Comparison of ENCODE assay signal across 18 cellular contexts in the genomic region with DNA sequence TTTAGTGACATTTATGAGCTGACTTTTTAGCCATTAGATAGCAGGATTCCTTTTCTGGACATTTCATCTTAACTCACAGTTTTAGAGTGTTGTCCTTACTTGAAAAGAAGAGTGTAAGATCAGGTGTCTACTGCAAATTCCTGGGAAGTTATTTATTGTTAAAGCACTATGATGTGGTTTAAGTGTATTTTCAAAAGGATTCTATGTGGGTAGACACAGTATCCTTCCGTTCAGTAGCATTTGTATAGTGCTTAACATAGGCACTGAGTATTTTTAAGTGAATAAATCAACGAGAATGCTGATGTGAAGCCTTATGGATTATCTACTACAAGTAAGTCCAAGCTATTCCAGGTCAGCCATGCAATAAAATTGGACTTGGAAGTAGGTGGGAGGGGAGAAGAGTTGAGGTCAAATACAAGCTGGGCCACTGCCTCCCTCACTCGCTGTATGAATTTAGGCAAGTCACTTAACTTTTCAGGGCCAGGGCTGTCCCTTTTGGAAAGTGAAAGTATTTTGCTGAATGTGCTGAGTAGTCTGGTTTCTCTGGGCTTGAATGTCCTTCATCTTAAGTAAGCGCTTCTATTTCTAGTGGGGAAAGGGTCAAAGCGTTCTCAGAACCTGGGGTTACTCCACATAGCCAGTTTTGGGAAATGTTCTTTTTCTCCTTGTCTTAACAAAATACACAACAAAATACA. TPM values are rescaled to one million over a fixed set of nuclear protein-coding genes. Genes with fewer than 3 reads are reported as not detected.
DNase-seq lines count a peak whose midpoint lies in the region; ATAC-seq, FAIRE-seq and TF ChIP-seq lines count a peak whose summit lies in the region.
"Had no signal": no experiment of that assay in that cellular context is flagged by ENCODE, and none has a peak within 500 bp of the region (broad histone marks: within the 10 kb centered on the region; RNA-seq: fewer than 3 reads in every experiment).

No MANE protein-coding gene starts in this region.

- H3K9me2 ChIP-seq in Loucy (replicated peaks; ENCODE audit: low read depth, low read length), result no peaks in the 10 kb centered on the region

- no peak overlapping the region for H3K9ac ChIP-seq in Loucy (ENCODE audit: low read depth, low read length, poor library complexity, severe bottlenecking)
- H3K9ac ChIP-seq in GM12878 (ENCODE audit: control insufficient read depth, insufficient read depth, low read length), result no peak overlapping the region

- DNase-seq in GM12878 (ENCODE audit: low read depth, low spot score), result no peak
- DNase-seq in left lung, result no peak
- no peak for DNase-seq in tibial nerve (ENCODE audit: low spot score in 2 of 2)
- no peak for DNase-seq in NCI-H226
- DNase-seq in H4 (ENCODE audit: low spot score), result no peak
- DNase-seq: activated CD4-positive, alpha-beta T cell treated with anti-CD3 and anti-CD28 coated beads, Interleukin-2, amount 50 U/mL, for 4 hours; anterior cingulate cortex; GDM1; GOT3; NCI-H1694; NCI-H524; retina; stimulated activated CD4-positive, alpha-beta T cell treated with anti-CD3 and anti-CD28 coated beads, Interleukin-4, amount 100 ng/mL, for 24 hours; T-helper 9 cell had no signal

- TF ChIP-seq RAD21 in GM12878 (IDR thresholded peaks at IDR 0.05; ENCODE audit: insufficient read depth, low read depth, low read length), result no peak

- H3K36me3 ChIP-seq in Loucy (ENCODE audit: insufficient read depth, low read length) (no peaks in the 10 kb centered on the region), GM12878 (ENCODE audit: control insufficient read depth in 2 of 2, insufficient read depth in 2 of 2, low read length in 1 of 2) (no peaks in the 10 kb centered on the region), left lung (no peaks in the 10 kb centered on the region), tibial nerve (no peaks in the 10 kb centered on the region)

- TF ChIP-seq CTCF in Loucy (conservative IDR thresholded peaks at IDR 0.05; ENCODE audit: low read length) (no peak), GM12878 (IDR thresholded peaks at IDR 0.05 in 2 of 3, conservative IDR thresholded peaks at IDR 0.05 in 1 of 3; ENCODE audit: control insufficient read depth in 2 of 3, extremely low read depth in 1 of 3, insufficient read depth in 1 of 3, low read depth in 3 of 3, low read length in 3 of 3) (no peak), left lung (IDR thresholded peaks at IDR 0.05) (no peak), tibial nerve (IDR thresholded peaks at IDR 0.05) (no peak)

- H2AFZ ChIP-seq in Loucy (ENCODE audit: low read length) (peak overlapping the region; percentile 50), GM12878 (ENCODE audit: control insufficient read depth, low read depth, low read length) (no peak overlapping the region)

- RAD21 ChIA-PET in GM12878 (lab: Charles Lee; ENCODE audit: unreplicated experiment), result interaction anchor here (1.5 kb wide), 1 partner anchor 24 kb away, joined by 3 read pairs; no protein-coding TSS in a partner anchor

- TF ChIP-seq EP300 in GM12878 (IDR thresholded peaks at IDR 0.05; ENCODE audit: borderline replicate concordance in 1 of 2, control insufficient read depth in 1 of 2, low read depth in 2 of 2, low read length in 2 of 2) (no peak), tibial nerve (IDR thresholded peaks at IDR 0.05) (no peak)

- in situ Hi-C loops in GM12878 (cut with MboI), result no loop called here

- CTCF ChIA-PET in GM12878 (lab: Yijun Ruan, JAX), result interaction anchor here (1.0 to 1.6 kb wide), 2 partner anchors 16 to 19 kb away, joined by 3 to 5 read pairs; no protein-coding TSS in a partner anchor

- peak overlapping the region; percentile 21 for H3K4me2 ChIP-seq in Loucy (ENCODE audit: low read depth, low read length, poor library complexity, severe bottlenecking)
- 0 out of 2 replicates have a peak overlapping the region, but pooled peaks have one; percentile 25 for H3K4me2 ChIP-seq in GM12878 (ENCODE audit: control insufficient read depth, insufficient read depth)

- BruUV-seq in GM12878 (replicated peaks; lab: Mats Ljungman, UMichigan), result no TSS peak

- 42% methylated on average over 5 of the region's 5 CpGs for WGBS in GM12878 (ENCODE audit: insufficient coverage, insufficient replicate concordance, low lambda C conversion rate, missing lambda C conversion rate)
- WGBS in tibial nerve, 2 donors, result 54 to 64% methylated on average over 5 of the region's 5 CpGs

- H3F3A ChIP-seq in Loucy (ENCODE audit: low read depth), result no peaks in the 10 kb centered on the region

- peak overlapping the region; percentile 7 for H3K4me3 ChIP-seq in Loucy (ENCODE audit: low read length, poor library complexity, severe bottlenecking)
- H3K4me3 ChIP-seq in GM12878, result no peak overlapping the region
- H3K4me3 ChIP-seq in left lung, result no peak overlapping the region
- peak overlapping the region in 2 of 4 donors; percentile 25 for H3K4me3 ChIP-seq in tibial nerve

- no peaks in the 10 kb centered on the region for H3K27me3 ChIP-seq in Loucy (ENCODE audit: insufficient read depth, low read length, poor library complexity, severe bottlenecking)
- no peaks in the 10 kb centered on the region; a peak in 2 of 4 replicates for H3K27me3 ChIP-seq in GM12878 (replicated peaks in 1 of 2; ENCODE audit: control insufficient read depth in 2 of 2, insufficient read depth in 2 of 2, low read length in 1 of 2)
- no peaks in the 10 kb centered on the region for H3K27me3 ChIP-seq in left lung
- no peaks in the 10 kb centered on the region for H3K27me3 ChIP-seq in tibial nerve

- H4K20me1 ChIP-seq in Loucy (ENCODE audit: insufficient read depth, low read length, poor library complexity, severe bottlenecking), result no peaks in the 10 kb centered on the region
- no peaks in the 10 kb centered on the region for H4K20me1 ChIP-seq in GM12878 (ENCODE audit: control insufficient read depth, insufficient read depth)

- H3K79me2 ChIP-seq in Loucy (ENCODE audit: insufficient read depth, low read length) (no peaks in the 10 kb centered on the region), GM12878 (ENCODE audit: control insufficient read depth, insufficient read depth, low read length) (no peaks in the 10 kb centered on the region)

- intact Hi-C loops in GM12878 (cut with micrococcal nuclease; ENCODE audit: unreplicated experiment), result no loop called here
- intact Hi-C loops in left lung (cut with DNase I), result no loop called here

- H3K9me3 ChIP-seq in Loucy (ENCODE audit: insufficient read depth, low read depth, low read length), result no peaks in the 10 kb centered on the region
- H3K9me3 ChIP-seq in GM12878 (replicated peaks; ENCODE audit: control insufficient read depth, insufficient read depth, low read length), result no peaks in the 10 kb centered on the region
- no peaks in the 10 kb centered on the region for H3K9me3 ChIP-seq in left lung
- no peaks in the 10 kb centered on the region for H3K9me3 ChIP-seq in tibial nerve

- no peak overlapping the region for H3K27ac ChIP-seq in GM12878 (ENCODE audit: control insufficient read depth, insufficient read depth)
- H3K27ac ChIP-seq in left lung, result no peak overlapping the region
- H3K27ac ChIP-seq in tibial nerve, result peak overlapping the region; percentile 10 to 85 (median 54)

- TF ChIP-seq POLR2A in GM12878 (IDR thresholded peaks at IDR 0.05; ENCODE audit: low read depth, low read length) (no peak), tibial nerve (IDR thresholded peaks at IDR 0.05) (no peak)

- H3K4me1 ChIP-seq in Loucy (ENCODE audit: insufficient read depth, low read length, poor library complexity, severe bottlenecking), result no peaks in the 10 kb centered on the region
- no peaks in the 10 kb centered on the region for H3K4me1 ChIP-seq in GM12878 (ENCODE audit: control insufficient read depth, insufficient read depth, low read length)
- H3K4me1 ChIP-seq in left lung, result no peaks in the 10 kb centered on the region
- H3K4me1 ChIP-seq in tibial nerve, result peaks cover 0 to 25% (median 7%) of the 10 kb centered on the region in 4 donors

- FAIRE-seq in GM12878 (lab: Jason Lieb, UNC), result no peak
- FAIRE-seq: frontal cortex had no signal

- POLR2A ChIA-PET in GM12878 (lab: Charles Lee), result no interaction called here

- SMC1A ChIA-PET in GM12878 (lab: Charles Lee; ENCODE audit: uncharacterized antibody, unreplicated experiment), result interaction anchor here (0.8 to 1.3 kb wide), 4 partner anchors 10 to 845 kb away, joined by 3 to 5 read pairs (median 4); no protein-coding TSS in a partner anchor

- ATAC-seq in GM12878 (peak; percentile 61; the same call in 2 of the 3 replicates), left lung (peak; percentile 59), HG02852 (IDR thresholded peaks at IDR 0.05; ENCODE audit: unreplicated experiment) (no peak)
- ATAC-seq: activated T-helper 17 cell treated with anti-CD3 and anti-CD28 coated beads, Interleukin-2, amount 50 U/mL, for 72 hours had no signal

TF ChIP-seq in GM12878, 131 proteins besides CTCF, POLR2A, EP300 and RAD21 (continues in another document):
- no peak for TF ChIP-seq BHLHE40 (IDR thresholded peaks at IDR 0.05; ENCODE audit: borderline replicate concordance in 1 of 2, low read depth in 2 of 2, low read length in 1 of 2)
- no peak for TF ChIP-seq GATAD2B (conservative IDR thresholded peaks at IDR 0.05; ENCODE audit: low read depth)
- TF ChIP-seq RB1 (IDR thresholded peaks at IDR 0.05; ENCODE audit: borderline replicate concordance), result no peak
- TF ChIP-seq LARP7 (IDR thresholded peaks at IDR 0.05), result no peak

RNA-seq across cellular contexts. Expression of gene GAP43, which starts 48.6 kb away (rescaled TPM):
- total RNA-seq in GM12878 (2013; cell fraction: nucleolus; rRNA removed), result not detected in 2 replicates
- total RNA-seq in GM12878 (2014; rRNA removed) (not detected in 2 replicates), GM12878 (2014; rRNA removed; fragmentation: Illumina TruSeq; extraction: Trizol) (not detected in 2 replicates), GM12878 (2021) (not detected in 2 replicates), left lung (under 1 TPM in 1 of 2 donors, not detected in 1; 0.29 TPM), tibial nerve (10 to 100 TPM in 1 of 4 donors, 1 to 10 TPM in 3; 2.4 to 15.3 (median 6.0) TPM)
- not detected for polyA plus RNA-seq in GM12878 (2011; ENCODE audit: low read depth)
- polyA plus RNA-seq in GM12878 (2011; rRNA removed) (not detected in 2 replicates), GM12878 (2014; fragmentation: Illumina TruSeq; extraction: Trizol) (0.06 TPM in 1 of 2 replicates, not detected in the other), GM12878 (2014; fragmentation: Nextera tagmentation; extraction: Ambion mirVana) (not detected), GM12878 (2014; rRNA removed) (not detected in 2 replicates), GM12878 (2016; fragmentation: Nextera tagmentation; extraction: Ambion mirVana) (under 1 TPM in 1 of 2 experiments, not detected in 1; 0.16 TPM)
- polyA plus RNA-seq in GM12878 (2011; cell fraction: cytosol; rRNA removed), result 0.03 TPM in 1 of 2 replicates, not detected in the other
- polyA plus RNA-seq in GM12878 (2011; cell fraction: nucleus; rRNA removed), result not detected in 2 replicates
- polyA plus RNA-seq in GM12878 (2012), result not detected in 2 replicates
- not detected in 2 replicates for polyA minus RNA-seq in GM12878 (2011; rRNA and poly(A)+ RNA removed)
- polyA minus RNA-seq in GM12878 (2011; cell fraction: cytosol; rRNA and poly(A)+ RNA removed), result not detected in 2 replicates
- not detected in 2 replicates for polyA minus RNA-seq in GM12878 (2011; cell fraction: nucleus; rRNA and poly(A)+ RNA removed)
- 0.10 and 1.2 TPM in 2 replicates for total RNA-seq in H4 (2014; rRNA removed; shearing (Covaris generic))
- total RNA-seq: activated T-helper 17 cell treated with anti-CD3 and anti-CD28 coated beads, Interleukin-2, amount 50 U/mL, for 72 hours had no signal

Comparison
In these comparisons a context has a peak if more than half of its experiments do, and no peak if none do; other contexts are left out.
1. H3K27ac ChIP-seq: peak in tibial nerve (4 of 4); none in GM12878 (single experiment) and left lung (0 of 2).